ENCODE assay signal across 11 cellular contexts in genomic region chr20:3812975-3813599, GRCh38. TPM values are rescaled to one million over a fixed set of nuclear protein-coding genes. Genes with fewer than 3 reads are reported as not detected.
DNase-seq lines count a peak whose midpoint lies in the region; ATAC-seq and TF ChIP-seq lines count a peak whose summit lies in the region.
"Had no signal": no experiment of that assay in that cellular context is flagged by ENCODE, and none has a peak within 500 bp of the region (broad histone marks: within the 10 kb centered on the region; RNA-seq: fewer than 3 reads in every experiment).

No MANE protein-coding gene starts in this region.

- H3K4me2 ChIP-seq in trophoblast cell (ENCODE audit: low read length) (no peak overlapping the region), PC-9 (no peak overlapping the region), MM.1S (ENCODE audit: low read depth, low read length) (no peak overlapping the region)

- DNase-seq in central memory CD8-positive, alpha-beta T cell (ENCODE audit: low spot score in 2 of 2): no peak
- DNase-seq in trophoblast cell (peak; percentile 24 to 27), NCI-H2196 treated with DMSO at 0.1 percent for 48 hours (lab: John Stamatoyannopoulos, UW; ENCODE audit: unreplicated experiment) (no peak), PC-9 (no peak), MM.1S (no peak), NCI-H2227 treated with DMSO at 0.1 percent for 48 hours (lab: John Stamatoyannopoulos, UW) (no peak)
- DNase-seq: islet precursor cell, NCI-H748 treated with DMSO at 0.1 percent for 48 hours, ovary had no signal

- peaks cover 2% of the 10 kb centered on the region for H3K79me1 ChIP-seq in trophoblast cell (ENCODE audit: low read length)

- CTCF ChIA-PET in HEK293 (lab: Yijun Ruan, JAX): interaction anchor here (0.7 to 2.6 kb wide), 8 partner anchors 11 to 258 kb away, joined by 3 to 6 read pairs (median 4); partner anchors contain the start of gene CDC25B
- CTCF ChIA-PET in PC-9 (lab: Charles Lee): no interaction called here

- no peaks in the 10 kb centered on the region for H3K27me3 Mint-ChIP-seq in central memory CD8-positive, alpha-beta T cell

- H3K79me2 ChIP-seq in ACC112 (ENCODE audit: control insufficient read depth, insufficient read depth, low read length, unreplicated experiment) (peaks cover 8% of the 10 kb centered on the region), trophoblast cell (ENCODE audit: control insufficient read depth, insufficient read depth, low read length, poor library complexity) (no peaks in the 10 kb centered on the region), PC-9 (ENCODE audit: low read depth) (0 out of 2 replicates have a peak, but pooled peaks cover 7% of the 10 kb centered on the region), MM.1S (ENCODE audit: low read length) (no peaks in the 10 kb centered on the region)

- H2BK12ac ChIP-seq in trophoblast cell (ENCODE audit: low read length): no peak overlapping the region

- no peak overlapping the region for H3K23ac ChIP-seq in trophoblast cell (ENCODE audit: low read length)

- no peak for ATAC-seq in central memory CD8-positive, alpha-beta T cell (replicated peaks; ENCODE audit: extremely low read depth, poor library complexity, severe bottlenecking)

- no CpG with 5 or more reads among the region's 4 CpGs for WGBS in trophoblast cell (ENCODE audit: extremely low coverage, insufficient coverage, insufficient read length)

- POLR2A ChIA-PET in HEK293 (lab: Yijun Ruan, JAX) (interaction anchor here (0.5 to 4.2 kb wide), 7 partner anchors 10 to 84 kb away, joined by 3 to 26 read pairs (median 6); partner anchors contain the start of genes ADISSP and CDC25B), PC-9 (lab: Charles Lee; ENCODE audit: unreplicated experiment) (no interaction called here)

- H3K36me3 ChIP-seq in ACC112 (ENCODE audit: insufficient read depth, low read length) (no peaks in the 10 kb centered on the region), HEK293 (ENCODE audit: control insufficient read depth in 2 of 2, insufficient read depth in 1 of 2, low read length in 2 of 2) (no peaks in the 10 kb centered on the region), trophoblast cell (ENCODE audit: control insufficient read depth in 1 of 2, insufficient read depth in 2 of 2, low read length in 2 of 2) (no peaks in the 10 kb centered on the region), PC-9 (ENCODE audit: low read depth) (no peaks in the 10 kb centered on the region), MM.1S (replicated peaks; ENCODE audit: insufficient read depth, low read length) (no peaks in the 10 kb centered on the region)
- H3K36me3 ChIP-seq: ovary had no signal

- H3K4me3 ChIP-seq in ACC112 (ENCODE audit: low read depth, low read length) (no peak overlapping the region), HEK293 (ENCODE audit: low read depth, low read length) (no peak overlapping the region), trophoblast cell (ENCODE audit: low read depth, low read length) (no peak overlapping the region), PC-9 (no peak overlapping the region), MM.1S (ENCODE audit: low read length) (no peak overlapping the region)
- H3K4me3 ChIP-seq: ovary had no signal

- no peak overlapping the region for H3K14ac ChIP-seq in trophoblast cell (ENCODE audit: low read length)

- H3K9me2 ChIP-seq in PC-9 (ENCODE audit: insufficient read depth) (no peaks in the 10 kb centered on the region), MM.1S (replicated peaks; ENCODE audit: insufficient read depth, low read length) (no peaks in the 10 kb centered on the region)

- H3K9ac ChIP-seq in trophoblast cell (ENCODE audit: low read length): no peak overlapping the region
- H3K9ac ChIP-seq in MM.1S (ENCODE audit: low read length): no peak overlapping the region

- H3K9me3 ChIP-seq in HEK293 (ENCODE audit: control insufficient read depth, insufficient read depth, low read depth, low read length) (no peaks in the 10 kb centered on the region), trophoblast cell (ENCODE audit: insufficient read depth, low read depth, low read length) (no peaks in the 10 kb centered on the region), PC-9 (ENCODE audit: insufficient read depth, low read depth) (no peaks in the 10 kb centered on the region), MM.1S (replicated peaks; ENCODE audit: insufficient read depth, low read length) (no peaks in the 10 kb centered on the region)
- H3K9me3 ChIP-seq: ovary had no signal

- no peak for TF ChIP-seq CTCF in HEK293 (tag by site-specific recombination; IDR thresholded peaks at IDR 0.05)
- TF ChIP-seq CTCF in PC-9 (conservative IDR thresholded peaks at IDR 0.05): no peak
- no peak for TF ChIP-seq CTCF in MM.1S (IDR thresholded peaks at IDR 0.05; ENCODE audit: low read length)

- H2BK120ac ChIP-seq in trophoblast cell (ENCODE audit: insufficient read depth, low read length, poor library complexity): no peak overlapping the region

- H3K27ac ChIP-seq in ACC112 (ENCODE audit: low read depth, low read length) (peak overlapping the region; percentile 19), HEK293 (ENCODE audit: extremely low read depth, low read depth, low read length) (no peak overlapping the region), trophoblast cell (ENCODE audit: low read depth, low read length) (no peak overlapping the region), PC-9 (no peak overlapping the region), MM.1S (ENCODE audit: low read length) (no peak overlapping the region)

- H2AK5ac ChIP-seq in trophoblast cell (ENCODE audit: low read length): no peak overlapping the region

- H3F3A ChIP-seq in PC-9 (ENCODE audit: insufficient read depth, low read depth) (peaks cover 39% of the 10 kb centered on the region), MM.1S (ENCODE audit: insufficient read depth, low read length) (no peaks in the 10 kb centered on the region)

- H3K27me3 ChIP-seq in ACC112 (ENCODE audit: insufficient read depth, low read length): no peaks in the 10 kb centered on the region
- H3K27me3 ChIP-seq in trophoblast cell (ENCODE audit: insufficient read depth, low read length): no peaks in the 10 kb centered on the region
- no peaks in the 10 kb centered on the region for H3K27me3 ChIP-seq in PC-9 (ENCODE audit: insufficient read depth, low read depth)
- no peaks in the 10 kb centered on the region for H3K27me3 ChIP-seq in MM.1S (replicated peaks; ENCODE audit: insufficient read depth, low read length)
- H3K27me3 ChIP-seq: ovary had no signal

- peak overlapping the region; percentile 41 for H3K4me3 Mint-ChIP-seq in central memory CD8-positive, alpha-beta T cell

- no peak overlapping the region for H3K18ac ChIP-seq in trophoblast cell (ENCODE audit: low read length)

- no peak overlapping the region for H4K8ac ChIP-seq in trophoblast cell (ENCODE audit: low read depth, low read length)

- intact Hi-C loops in PC-9 (cut with micrococcal nuclease; ENCODE audit: unreplicated experiment): no loop called here

- no peak overlapping the region for H2BK5ac ChIP-seq in trophoblast cell (ENCODE audit: low read depth, low read length, poor library complexity)

- H3K36me3 Mint-ChIP-seq in central memory CD8-positive, alpha-beta T cell (ENCODE audit: insufficient read depth): peaks cover 13% of the 10 kb centered on the region

- peak overlapping the region; percentile 96 for H3K27ac Mint-ChIP-seq in central memory CD8-positive, alpha-beta T cell (ENCODE audit: low read depth)

- H3K4ac ChIP-seq in trophoblast cell (ENCODE audit: low read depth, low read length): no peak overlapping the region

- H3K9me3 Mint-ChIP-seq in central memory CD8-positive, alpha-beta T cell: no peaks in the 10 kb centered on the region

- no TSS peak for BruUV-seq in PC-9 (replicated peaks; lab: Mats Ljungman, UMichigan)

- no peak overlapping the region for H4K12ac ChIP-seq in trophoblast cell (ENCODE audit: low read depth, low read length)

- peaks cover 39% of the 10 kb centered on the region for H3K4me1 ChIP-seq in ACC112 (ENCODE audit: control insufficient read depth, insufficient read depth, low read length, unreplicated experiment)
- H3K4me1 ChIP-seq in HEK293 (ENCODE audit: control insufficient read depth, insufficient read depth, low read length): peaks cover 21% of the 10 kb centered on the region
- H3K4me1 ChIP-seq in trophoblast cell (ENCODE audit: control insufficient read depth in 1 of 2, insufficient read depth in 2 of 2, low read length in 2 of 2): peaks cover 10 to 11% of the 10 kb centered on the region in 2 experiments
- peaks cover 39% of the 10 kb centered on the region for H3K4me1 ChIP-seq in PC-9 (replicated peaks; ENCODE audit: insufficient read depth)
- no peaks in the 10 kb centered on the region for H3K4me1 ChIP-seq in MM.1S (ENCODE audit: low read length)

- H2AFZ ChIP-seq in ACC112 (ENCODE audit: low read length, unreplicated experiment) (no peak overlapping the region), trophoblast cell (ENCODE audit: insufficient read depth, low read length, poor library complexity) (no peak overlapping the region), PC-9 (no peak overlapping the region), MM.1S (ENCODE audit: low read length) (no peak overlapping the region)

- peaks cover 66% of the 10 kb centered on the region for H3K4me1 Mint-ChIP-seq in central memory CD8-positive, alpha-beta T cell

- H4K20me1 ChIP-seq in PC-9 (ENCODE audit: insufficient read depth) (no peaks in the 10 kb centered on the region), MM.1S (ENCODE audit: insufficient read depth, low read length) (no peaks in the 10 kb centered on the region)

- no peak overlapping the region for H4K91ac ChIP-seq in trophoblast cell (ENCODE audit: low read depth, low read length)

TF ChIP-seq in HEK293, 187 proteins besides CTCF, POLR2A, EP300 and RAD21 (continues in another document):
- 0 out of 2 replicates have a peak, but pooled peaks have one; percentile 12 for TF ChIP-seq KLF1 (tag by site-specific recombination; IDR thresholded peaks at IDR 0.05)

RNA-seq across cellular contexts. Expression of gene AP5S1, which starts 7.3 kb away (rescaled TPM):
- 4.4 and 4.5 TPM in 2 replicates for polyA plus RNA-seq in trophoblast cell (2013)
- 18.3 and 20.0 TPM in 2 replicates for total RNA-seq in PC-9 (2021)

RNA-seq across cellular contexts. Expression of gene CDC25B, which starts 17.0 kb away (rescaled TPM):
- polyA plus RNA-seq in trophoblast cell (2013): 25.2 and 26.6 TPM in 2 replicates
- 83.5 and 91.0 TPM in 2 replicates for total RNA-seq in PC-9 (2021)

RNA-seq across cellular contexts. Expression of gene CENPB, which starts 26.5 kb away (rescaled TPM):
- polyA plus RNA-seq in trophoblast cell (2013): 23.2 and 23.8 TPM in 2 replicates
- total RNA-seq in PC-9 (2021): 70.8 and 82.9 TPM in 2 replicates

RNA-seq across cellular contexts. Expression of gene SPEF1, which starts 31.8 kb away (rescaled TPM):
- polyA plus RNA-seq in trophoblast cell (2013): 0.04 and 0.11 TPM in 2 replicates
- total RNA-seq in PC-9 (2021): 2.6 and 2.7 TPM in 2 replicates

RNA-seq across cellular contexts. Expression of gene MAVS, which starts 33.5 kb away (rescaled TPM):
- 17.5 and 17.6 TPM in 2 replicates for polyA plus RNA-seq in trophoblast cell (2013)
- 53.6 and 61.3 TPM in 2 replicates for total RNA-seq in PC-9 (2021)

Comparison
In these comparisons a context has a peak if more than half of its experiments do, and no peak if none do; other contexts are left out.
1. DNase-seq: peak in trophoblast cell (2 of 2); none in central memory CD8-positive, alpha-beta T cell (0 of 2), NCI-H2196 treated with DMSO at 0.1 percent for 48 hours (single experiment), PC-9 (0 of 2), MM.1S (single experiment) and NCI-H2227 treated with DMSO at 0.1 percent for 48 hours (single experiment).